Comparison of ENCODE assay signal across 10 cellular contexts in genomic region chr6:144264270-144265060, GRCh38. TPM values are rescaled to one million over a fixed set of nuclear protein-coding genes. Genes with fewer than 3 reads are reported as not detected.
DNase-seq lines count a peak whose midpoint lies in the region; ATAC-seq, FAIRE-seq and TF ChIP-seq lines count a peak whose summit lies in the region.
"Had no signal": no experiment of that assay in that cellular context is flagged by ENCODE, and none has a peak within 500 bp of the region (broad histone marks: within the 10 kb centered on the region; RNA-seq: fewer than 3 reads in every experiment).

No MANE protein-coding gene starts in this region.

- H3K4me1 ChIP-seq in IMR-90 (ENCODE audit: control insufficient read depth, insufficient read depth, low read length) (peaks cover 11% of the 10 kb centered on the region), left lung (peaks cover 8 to 17% of the 10 kb centered on the region in 2 donors)

- H3K9ac ChIP-seq in IMR-90 (ENCODE audit: low read depth, low read length) = peak overlapping the region; percentile 59

- BruUV-seq in IMR-90 (replicated peaks; lab: Mats Ljungman, UMichigan) = no TSS peak

- H3K56ac ChIP-seq in IMR-90 (ENCODE audit: extremely low read depth, insufficient read depth, low read length) = peak overlapping the region; percentile 88

- peak overlapping the region; percentile 94 for H4K5ac ChIP-seq in IMR-90 (ENCODE audit: low read depth, low read length)

- peak overlapping the region; percentile 81; the same call in 2 of the 3 replicates for H2BK15ac ChIP-seq in IMR-90 (ENCODE audit: low read depth, low read length)

- H3K18ac ChIP-seq in IMR-90 (ENCODE audit: low read depth, low read length) = peak overlapping the region; percentile 89

- H3K27me3 ChIP-seq in IMR-90 (ENCODE audit: control insufficient read depth, insufficient read depth, low read length) (no peaks in the 10 kb centered on the region), left lung (no peaks in the 10 kb centered on the region)

- no peak for TF ChIP-seq CTCF in IMR-90 (conservative IDR thresholded peaks at IDR 0.05; ENCODE audit: low read depth, low read length)
- TF ChIP-seq CTCF in cardiac fibroblast (IDR thresholded peaks at IDR 0.05; ENCODE audit: low read depth, low read length) = no peak
- no peak for TF ChIP-seq CTCF in left lung (IDR thresholded peaks at IDR 0.05)

- peak overlapping the region; percentile 92 for H3K4ac ChIP-seq in IMR-90 (ENCODE audit: low read depth, low read length)

- no peak overlapping the region for H3K4me3 ChIP-seq in IMR-90 (ENCODE audit: insufficient read depth, low read depth, low read length)
- H3K4me3 ChIP-seq in cardiac fibroblast (replicated peaks in 1 of 2; ENCODE audit: low read depth in 2 of 2, low read length in 2 of 2) = no peak overlapping the region
- no peak overlapping the region for H3K4me3 ChIP-seq in left lung

- dilution Hi-C loops in IMR-90 (cut with HindIII; ENCODE audit: low sequenced_read_pairs, unreplicated experiment) = no loop called here

- POLR2A ChIA-PET in IMR-90 (lab: Charles Lee; ENCODE audit: unreplicated experiment) = no interaction called here

- no CpG with 5 or more reads among the region's 7 CpGs for WGBS in IMR-90 (ENCODE audit: extremely low coverage in 2 of 2, insufficient read length in 1 of 2), 2 experiments

- H2BK5ac ChIP-seq in IMR-90 (ENCODE audit: low read depth, low read length, poor library complexity, severe bottlenecking) = peak overlapping the region; percentile 90

- H2AK5ac ChIP-seq in IMR-90 (ENCODE audit: low read depth, low read length) = peak overlapping the region; percentile 53

- no peak for TF ChIP-seq RAD21 in IMR-90 (IDR thresholded peaks at IDR 0.05; ENCODE audit: low read length)

- peak overlapping the region; percentile 27 for H2AFZ ChIP-seq in IMR-90 (replicated peaks; ENCODE audit: low read length, poor library complexity)

- H2AK9ac ChIP-seq in IMR-90 (replicated peaks; ENCODE audit: low read depth, low read length, poor library complexity) = no peak overlapping the region

- H3K14ac ChIP-seq in IMR-90 (replicated peaks; ENCODE audit: low read depth, low read length) = peak overlapping the region; percentile 87

- H3K4me2 ChIP-seq in IMR-90 (ENCODE audit: low read depth, low read length) = peak overlapping the region; percentile 86

- DNase-seq in IMR-90 (peak; percentile 90), cardiac fibroblast (ENCODE audit: low read depth in 2 of 2) (peak; percentile 93 to 94), left lung (peak in 1 of 2 donors; percentile 45), urothelium cell line (ENCODE audit: low spot score) (peak; percentile 72), NCI-H1105 (lab: John Stamatoyannopoulos, UW) (no peak)
- DNase-seq: activated CD8-positive, alpha-beta T cell treated with anti-CD3 and anti-CD28 coated beads, Interleukin-2, amount 10 ng/mL, durations not matched to agents 7 days and 5 days; NCI-H1694; stimulated activated CD8-positive, alpha-beta memory T cell treated with anti-CD3 and anti-CD28 coated beads, Interleukin-4, amount 100 ng/mL, for 48 hours had no signal

- H3K36me3 ChIP-seq in IMR-90 (ENCODE audit: control insufficient read depth, insufficient read depth, low read length) (no peaks in the 10 kb centered on the region), left lung (no peaks in the 10 kb centered on the region)

- CTCF ChIA-PET in IMR-90 (lab: Yijun Ruan, JAX) = no interaction called here

- ATAC-seq in IMR-90 (ENCODE audit: low read depth) (peak; percentile 87), left lung (peak; percentile 80), HG03457 (IDR thresholded peaks at IDR 0.05; ENCODE audit: unreplicated experiment) (no peak), GM18520 (IDR thresholded peaks at IDR 0.05; ENCODE audit: unreplicated experiment) (no peak)
- ATAC-seq: activated CD8-positive, alpha-beta T cell treated with anti-CD3 and anti-CD28 coated beads, Interleukin-2, amount 10 ng/mL, durations not matched to agents 7 days and 5 days had no signal

- intact Hi-C loops in IMR-90 (cut with micrococcal nuclease) = loop anchor here (1.0 kb wide), 2 partner anchors 20 to 48 kb away; no protein-coding TSS in a partner anchor
- intact Hi-C loops in left lung (cut with DNase I) = no loop called here

- no peaks in the 10 kb centered on the region for H3K79me1 ChIP-seq in IMR-90 (ENCODE audit: low read depth in 1 of 2, low read length in 2 of 2)

- peak; percentile 30 for FAIRE-seq in urothelium cell line (lab: Jason Lieb, UNC)

- H4K91ac ChIP-seq in IMR-90 (ENCODE audit: insufficient read depth, low read depth, low read length) = peak overlapping the region; percentile 86

- H3K9me3 ChIP-seq in IMR-90 (ENCODE audit: control insufficient read depth, insufficient read depth, low read length) (no peaks in the 10 kb centered on the region), left lung (no peaks in the 10 kb centered on the region)

- H4K8ac ChIP-seq in IMR-90 (ENCODE audit: low read depth in 2 of 2, low read length in 2 of 2) = peak overlapping the region; percentile 64 to 90; a peak in 3 of 4 replicates

- in situ Hi-C loops in IMR-90 (cut with MboI; ENCODE audit: low sequenced_read_pairs) = no loop called here

- peak overlapping the region; percentile 87 for H3K27ac ChIP-seq in IMR-90 (ENCODE audit: insufficient read depth, low read length)
- H3K27ac ChIP-seq in left lung = peak overlapping the region; percentile 68 to 69

- 0 out of 2 replicates have a peak, but pooled peaks cover 8% of the 10 kb centered on the region for H3K9me1 ChIP-seq in IMR-90 (ENCODE audit: insufficient read depth, low read length)

- no peak for TF ChIP-seq POLR2A in IMR-90 (IDR thresholded peaks at IDR 0.05; ENCODE audit: low read depth, low read length)

- H4K20me1 ChIP-seq in IMR-90 (ENCODE audit: insufficient read depth, low read length) = no peaks in the 10 kb centered on the region

- peak overlapping the region; percentile 87 for H2BK20ac ChIP-seq in IMR-90 (ENCODE audit: low read depth, low read length)

- peak overlapping the region; percentile 93 for H2BK120ac ChIP-seq in IMR-90 (ENCODE audit: low read depth, low read length)

- peak overlapping the region; percentile 82 for H3K23ac ChIP-seq in IMR-90 (ENCODE audit: low read depth, low read length)

TF ChIP-seq in IMR-90, 13 proteins besides CTCF, POLR2A, EP300 and RAD21:
- no peak for TF ChIP-seq MXI1 (IDR thresholded peaks at IDR 0.05; ENCODE audit: borderline replicate concordance, low read depth, low read length)
- TF ChIP-seq FOS (IDR thresholded peaks at IDR 0.05; ENCODE audit: low read depth, low read length) = no peak; the same call in 1 of the 2 replicates
- TF ChIP-seq USF2 (IDR thresholded peaks at IDR 0.05; ENCODE audit: low read depth, low read length) = no peak
- TF ChIP-seq NFE2L2 (IDR thresholded peaks at IDR 0.05; ENCODE audit: low read depth, low read length) = peak; percentile 53; the same call in 1 of the 2 replicates
- TF ChIP-seq RCOR1 (IDR thresholded peaks at IDR 0.05; ENCODE audit: insufficient replicate concordance, low read length) = no peak
- TF ChIP-seq MAZ (IDR thresholded peaks at IDR 0.05; ENCODE audit: borderline replicate concordance, low read depth, low read length) = no peak
- TF ChIP-seq CHD1 (IDR thresholded peaks at IDR 0.05; ENCODE audit: low read depth, low read length) = no peak
- peak; percentile 81 for TF ChIP-seq BHLHE40 (IDR thresholded peaks at IDR 0.05; ENCODE audit: low read depth, low read length)
- no peak for TF ChIP-seq CEBPB (IDR thresholded peaks at IDR 0.05; ENCODE audit: low read depth, low read length)
- TF ChIP-seq SMC3 (IDR thresholded peaks at IDR 0.05; ENCODE audit: low read depth, low read length) = no peak
- peak; percentile 98 for TF ChIP-seq MAFK (IDR thresholded peaks at IDR 0.05; ENCODE audit: low read depth, low read length)
- TF ChIP-seq RFX5 (IDR thresholded peaks at IDR 0.05; ENCODE audit: low read depth, low read length) = no peak
- TF ChIP-seq ELK1 (IDR thresholded peaks at IDR 0.05; ENCODE audit: borderline replicate concordance, low read depth, low read length) = no peak

RNA-seq across cellular contexts. Expression of gene UTRN, which starts 20.7 kb away (rescaled TPM):
- 83.5 and 91.4 TPM in 2 replicates for total RNA-seq in IMR-90 (2012; rRNA removed)
- polyA plus RNA-seq in IMR-90 (2012; rRNA removed) = 17.3 and 18.7 TPM in 2 replicates
- polyA plus RNA-seq in IMR-90 (2012; cell fraction: cytosol; rRNA removed) = 6.6 and 11.2 TPM in 2 replicates
- polyA plus RNA-seq in IMR-90 (2012; cell fraction: nucleus; rRNA removed; ENCODE audit: low replicate concordance) = 11.9 and 27.9 TPM in 2 replicates
- total RNA-seq in left lung = 100 to 1,000 TPM; 238 to 253 TPM

Comparison
In these comparisons a context has a peak if more than half of its experiments do, and no peak if none do; other contexts are left out.
1. ATAC-seq: peak in IMR-90 (single experiment) and left lung (single experiment); none in HG03457 (single experiment) and GM18520 (single experiment).